Comparison of ENCODE assay signal across 1 cellular context in the genomic region with DNA sequence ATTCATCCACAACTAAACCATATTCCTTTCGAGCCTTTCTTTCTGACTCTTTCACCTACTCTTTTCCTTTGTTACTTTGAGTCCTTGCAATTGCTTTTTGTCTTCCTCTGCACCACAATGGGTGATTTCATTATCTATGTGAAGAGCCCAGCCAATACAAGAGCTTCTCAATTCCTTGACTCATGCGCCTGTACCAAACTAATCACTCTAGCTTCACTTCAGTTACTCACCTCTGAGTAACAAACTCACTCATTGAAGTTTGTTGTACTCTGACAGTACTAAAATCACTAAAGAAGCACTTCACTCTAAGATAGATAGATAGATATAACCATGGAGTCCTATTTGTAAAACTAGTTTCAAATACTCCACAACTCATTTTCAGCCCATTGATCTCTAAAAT.
TF ChIP-seq lines count a peak whose summit lies in the region.

No MANE protein-coding gene starts in this region.

TF ChIP-seq in H1, 55 proteins besides CTCF, POLR2A, EP300 and RAD21 (continued from another document):
- TF ChIP-seq MAX (IDR thresholded peaks at IDR 0.05) (no peak), EZH2 (IDR thresholded peaks at IDR 0.05; ENCODE audit: low read depth, low read length, severe bottlenecking) (no peak), SP1 (IDR thresholded peaks at IDR 0.05; ENCODE audit: low read depth, low read length) (no peak), BCL11A (IDR thresholded peaks at IDR 0.05; ENCODE audit: low read depth in 2 of 2, low read length in 2 of 2) (no peak), RNF2 (IDR thresholded peaks at IDR 0.05; ENCODE audit: borderline replicate concordance, low read depth, low read length, missing control alignments, poor library complexity, severe bottlenecking) (no peak), KDM5A (IDR thresholded peaks at IDR 0.05; ENCODE audit: low read length) (no peak), NRF1 (IDR thresholded peaks at IDR 0.05; ENCODE audit: low read depth, low read length) (no peak), E2F6 (IDR thresholded peaks at IDR 0.05) (no peak)
